30 cellular contexts compared by ENCODE assay signal in genomic region chr12:132814232-132814631, GRCh38.
"Had no signal": no experiment of that assay in that cellular context is flagged by ENCODE, and none has a peak within 500 bp of the region (broad histone marks: within the 10 kb centered on the region; RNA-seq: fewer than 3 reads in every experiment).

No MANE protein-coding gene starts in this region.

- H3K4me1 ChIP-seq: left lung, lower lobe of right lung, parathyroid adenoma, psoas muscle, suprapubic skin, tibial artery, upper lobe of right lung had no signal

- H3K4me1 Mint-ChIP-seq: nephron, neural crest cell had no signal

- FAIRE-seq: islet of Langerhans, kidney, urothelium cell line had no signal

- ATAC-seq: left colon; left lung; naive thymus-derived CD8-positive, alpha-beta T cell; psoas muscle; sciatic nerve; upper lobe of right lung had no signal

- H3K4me3 Mint-ChIP-seq: immature natural killer cell; naive thymus-derived CD8-positive, alpha-beta T cell; nephron; neural crest cell; stimulated activated effector memory CD8-positive, alpha-beta T cell treated with anti-CD3 and anti-CD28 coated beads, Interleukin-12 subunit alpha, Interleukin-12 subunit beta, amount 100 ng/mL, for 72 hours; stimulated activated naive CD8-positive, alpha-beta T cell treated with anti-CD3 and anti-CD28 coated beads, Interleukin-15, Interleukin-2, amounts not matched to agents 100 ng/mL and 50 ng/mL, for 24 hours had no signal

- H3K27me3 Mint-ChIP-seq: naive thymus-derived CD8-positive, alpha-beta T cell; stimulated activated naive CD8-positive, alpha-beta T cell treated with anti-CD3 and anti-CD28 coated beads, Interleukin-15, Interleukin-2, amounts not matched to agents 100 ng/mL and 50 ng/mL, for 24 hours had no signal

- H3K27ac Mint-ChIP-seq: naive thymus-derived CD8-positive, alpha-beta T cell; nephron; stimulated activated effector memory CD8-positive, alpha-beta T cell treated with anti-CD3 and anti-CD28 coated beads, Interleukin-12 subunit alpha, Interleukin-12 subunit beta, amount 100 ng/mL, for 72 hours; stimulated activated naive CD8-positive, alpha-beta T cell treated with anti-CD3 and anti-CD28 coated beads, Interleukin-15, Interleukin-2, amounts not matched to agents 100 ng/mL and 50 ng/mL, for 24 hours had no signal

- H3K9ac ChIP-seq: parathyroid adenoma had no signal

- H2AFZ ChIP-seq: parathyroid adenoma had no signal

- H3K4me3 ChIP-seq: left lung, lower lobe of right lung, psoas muscle, skin epidermis, suprapubic skin, thoracic aorta, tibial artery, upper lobe of right lung had no signal

- H3K9me3 ChIP-seq: left lung, lower lobe of right lung, psoas muscle, suprapubic skin, thoracic aorta, tibial artery, upper lobe of right lung had no signal

- H3K27me3 ChIP-seq: left lung, suprapubic skin, tibial artery, upper lobe of right lung had no signal

- H3K27ac ChIP-seq: left lung, lower lobe of right lung, parathyroid adenoma, psoas muscle, skin epidermis, suprapubic skin, thoracic aorta, tibial artery, upper lobe of right lung had no signal

- DNase-seq: hypothalamus; immature natural killer cell; kidney; left colon; left lung; lower lobe of right lung; mammary epithelial cell; mesenchymal stem cell; naive thymus-derived CD8-positive, alpha-beta T cell; nucleus accumbens; psoas muscle; stimulated activated CD4-positive, alpha-beta T cell treated with anti-CD3 and anti-CD28 coated beads, Interleukin-12 subunit alpha, Interleukin-12 subunit beta, amount 100 ng/mL, for 4 hours; stimulated activated CD4-positive, alpha-beta T cell treated with anti-CD3 and anti-CD28 coated beads, Interleukin-15, amount 100 ng/mL, for 24 hours; stimulated activated CD4-positive, alpha-beta T cell treated with anti-CD3 and anti-CD28 coated beads, Interleukin-2, amount 100 ng/mL, for 24 hours; stimulated activated CD4-positive, alpha-beta T cell treated with anti-CD3 and anti-CD28 coated beads, Interleukin-4, amount 100 ng/mL, for 1 hour; stimulated activated naive CD4-positive, alpha-beta T cell; tibial artery; trophoblast cell; upper lobe of right lung had no signal

- H3K9me3 Mint-ChIP-seq: naive thymus-derived CD8-positive, alpha-beta T cell; nephron; neural crest cell; stimulated activated effector memory CD8-positive, alpha-beta T cell treated with anti-CD3 and anti-CD28 coated beads, Interleukin-12 subunit alpha, Interleukin-12 subunit beta, amount 100 ng/mL, for 72 hours; stimulated activated naive CD8-positive, alpha-beta T cell treated with anti-CD3 and anti-CD28 coated beads, Interleukin-15, Interleukin-2, amounts not matched to agents 100 ng/mL and 50 ng/mL, for 24 hours had no signal
